19 cellular contexts compared by ENCODE assay signal in genomic region chr2:234635284-234635683, GRCh38.
DNase-seq lines count a peak whose midpoint lies in the region; ATAC-seq and TF ChIP-seq lines count a peak whose summit lies in the region.
"Had no signal": no experiment of that assay in that cellular context is flagged by ENCODE, and none has a peak within 500 bp of the region (broad histone marks: within the 10 kb centered on the region; RNA-seq: fewer than 3 reads in every experiment).

No MANE protein-coding gene starts in this region.

- no peaks in the 10 kb centered on the region for H3K4me1 ChIP-seq in GM23248 (ENCODE audit: insufficient read depth)
- H3K4me1 ChIP-seq in foreskin keratinocyte, result no peaks in the 10 kb centered on the region
- H3K4me1 ChIP-seq: HAP-1, pancreas, vagina had no signal

- H2AFZ ChIP-seq in GM23248, result no peak overlapping the region

- no peak overlapping the region for H3K4me2 ChIP-seq in GM23248 (ENCODE audit: unreplicated experiment)

- H3K4me3 ChIP-seq in GM23248 (no peak overlapping the region), astrocyte of the spinal cord (ENCODE audit: low read depth, low read length) (no peak overlapping the region)
- H3K4me3 ChIP-seq: HAP-1, pancreas, vagina had no signal

- 88 to 95% methylated on average over 1 of the region's 1 CpG for WGBS in GM23248 (ENCODE audit: low coverage in 1 of 2, low lambda C conversion rate in 2 of 2, missing lambda C conversion rate in 2 of 2), 2 experiments

- H4K20me1 ChIP-seq in GM23248 (ENCODE audit: insufficient read depth), result no peaks in the 10 kb centered on the region

- H3K9ac ChIP-seq in GM23248, result no peak overlapping the region

- TF ChIP-seq CTCF in 22Rv1 (IDR thresholded peaks at IDR 0.05) (0 out of 2 replicates have a peak, but pooled peaks have one; percentile 4), astrocyte of the spinal cord (IDR thresholded peaks at IDR 0.05; ENCODE audit: low read depth, low read length) (peak; percentile 25), foreskin keratinocyte (conservative IDR thresholded peaks at IDR 0.05) (peak; percentile 14)

- no peaks in the 10 kb centered on the region for H3K79me2 ChIP-seq in GM23248 (ENCODE audit: insufficient read depth)

- H3F3A ChIP-seq in GM23248 (ENCODE audit: insufficient read depth), result no peaks in the 10 kb centered on the region

- H3K27ac ChIP-seq in 22Rv1 (no peak overlapping the region; the same call in 1 of the 2 replicates), GM23248 (no peak overlapping the region), foreskin keratinocyte (no peak overlapping the region)
- H3K27ac ChIP-seq: pancreas, RWPE1, vagina had no signal

- peak; percentile 19 for DNase-seq in GM23248
- DNase-seq in astrocyte of the spinal cord (ENCODE audit: low read depth, low spot score), result no peak
- no peak for DNase-seq in foreskin keratinocyte
- DNase-seq in GM19238 (ENCODE audit: insufficient read length, low spot score), result no peak
- no peak for DNase-seq in putamen (ENCODE audit: low spot score)
- DNase-seq in NCI-H524 treated with DMSO at 0.1 percent for 48 hours (lab: John Stamatoyannopoulos, UW), result no peak
- DNase-seq: activated CD4-positive, alpha-beta T cell treated with anti-CD3 and anti-CD28 coated beads, Interleukin-2, amount 10 ng/mL, durations not matched to agents 7 days and 5 days; activated naive CD8-positive, alpha-beta T cell treated with anti-CD3 and anti-CD28 coated beads, Interleukin-2, amount 10 ng/mL, durations not matched to agents 7 days and 5 days; kidney glomerular epithelial cell; naive thymus-derived CD8-positive, alpha-beta T cell; NCI-H1417; NCI-H510A; pancreas had no signal

- H3K9me3 ChIP-seq in GM23248 (ENCODE audit: low read depth), result no peaks in the 10 kb centered on the region
- H3K9me3 ChIP-seq: HAP-1, pancreas, vagina had no signal

- no peaks in the 10 kb centered on the region for H3K36me3 ChIP-seq in GM23248 (ENCODE audit: low read depth)
- H3K36me3 ChIP-seq: HAP-1, pancreas, vagina had no signal

- in situ Hi-C loops in GM23248 (cut with MboI), result no loop called here
- in situ Hi-C loops in astrocyte of the spinal cord (cut with HindIII; ENCODE audit: low sequenced_read_pairs), result no loop called here

- no peaks in the 10 kb centered on the region for H3K27me3 ChIP-seq in GM23248 (replicated peaks; ENCODE audit: insufficient read depth)
- H3K27me3 ChIP-seq in foreskin keratinocyte, result no peaks in the 10 kb centered on the region
- H3K27me3 ChIP-seq: pancreas, vagina had no signal

- ATAC-seq in foreskin keratinocyte (no peak), HG03342 (IDR thresholded peaks at IDR 0.05; ENCODE audit: unreplicated experiment) (no peak)
- ATAC-seq: naive thymus-derived CD8-positive, alpha-beta T cell; stimulated activated memory B cell treated with anti-CD40 and anti-IgM and Interleukin-4, amounts not matched to agents 10 μg/mL and 1 μg/mL and 100 μg/mL, for 72 hours had no signal

- H3K9me2 ChIP-seq in GM23248 (ENCODE audit: insufficient read depth), result no peaks in the 10 kb centered on the region
